Comparison of ENCODE assay signal across 19 cellular contexts in the genomic region with DNA sequence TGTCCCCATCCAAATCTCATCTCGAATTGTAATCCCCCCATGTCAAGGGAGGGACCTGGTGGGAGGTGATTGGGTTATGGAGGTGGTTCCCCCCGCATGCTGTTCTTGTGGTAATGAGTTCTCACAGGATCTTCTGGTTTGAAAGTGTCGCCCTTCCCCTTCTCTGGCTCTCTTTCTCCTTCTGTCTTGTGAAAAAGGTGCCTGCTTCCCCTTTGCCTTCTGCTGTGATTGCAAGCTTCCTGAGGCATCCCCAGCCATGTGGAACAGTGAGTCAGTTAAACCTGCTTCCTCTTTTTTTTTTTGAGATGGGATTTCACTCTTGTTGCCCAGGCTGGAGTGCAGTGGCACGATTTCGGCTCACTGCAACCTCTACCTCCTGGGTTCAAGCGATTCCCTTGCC.
A peak's percentile ranks its signal among the peaks of the same experiment; 100 is the strongest.
DNase-seq lines count a peak whose midpoint lies in the region; ATAC-seq lines count a peak whose summit lies in the region.
"Had no signal": no experiment of that assay in that cellular context is flagged by ENCODE, and none has a peak within 500 bp of the region (broad histone marks: within the 10 kb centered on the region; RNA-seq: fewer than 3 reads in every experiment).

No MANE protein-coding gene starts in this region.

- no peak for ATAC-seq in HG03442 (IDR thresholded peaks at IDR 0.05; ENCODE audit: unreplicated experiment)
- no peak for ATAC-seq in HG02571 (IDR thresholded peaks at IDR 0.05; ENCODE audit: unreplicated experiment)
- ATAC-seq: right lobe of liver, Right ventricle myocardium inferior had no signal

- no peaks in the 10 kb centered on the region for H4K20me1 ChIP-seq in BLaER1

- peak overlapping the region; percentile 30; the same call in 1 of the 2 replicates for H3K27ac ChIP-seq in BLaER1
- H3K27ac ChIP-seq: cardiac muscle cell, right lobe of liver, upper lobe of left lung had no signal

- H3K27me3 Mint-ChIP-seq in immature natural killer cell (ENCODE audit: low read depth in 3 of 3): peaks cover 0 to 2% (median 0%) of the 10 kb centered on the region in 3 donors

- H3K4me1 ChIP-seq in BLaER1: peaks cover 12% of the 10 kb centered on the region
- H3K4me1 ChIP-seq: upper lobe of left lung had no signal

- H3K4me1 Mint-ChIP-seq in immature natural killer cell: peaks cover 23 to 39% of the 10 kb centered on the region in 2 donors

- no peak overlapping the region for H3K4me3 ChIP-seq in BLaER1
- H3K4me3 ChIP-seq: cardiac muscle cell, right lobe of liver, upper lobe of left lung had no signal

- in situ Hi-C loops in KBM-7 (cut with MboI; ENCODE audit: low pct_unique_long_range_greater_than_20kb, low sequenced_read_pairs): no loop called here

- no peak overlapping the region for H3K9ac ChIP-seq in BLaER1

- H3K4me2 ChIP-seq in BLaER1: peak overlapping the region; percentile 44

- no peaks in the 10 kb centered on the region for H3K27me3 ChIP-seq in BLaER1
- H3K27me3 ChIP-seq: cardiac muscle cell, right lobe of liver, upper lobe of left lung had no signal

- DNase-seq in KBM-7 (peak; percentile 90), OCI-M1 (lab: John Stamatoyannopoulos, UW) (peak; percentile 62), immature natural killer cell (no peak), LoVo (ENCODE audit: low spot score) (no peak)
- no peak for DNase-seq in stimulated activated CD4-positive, alpha-beta T cell treated with anti-CD3 and anti-CD28 coated beads, Interleukin-2, amount 100 ng/mL, for 24 hours
- DNase-seq: activated CD4-positive, CD25-positive, alpha-beta regulatory T cell treated with anti-CD3 and anti-CD28 coated beads, Interleukin-2, amount 50 U/mL, for 72 hours; activated CD8-positive, alpha-beta memory T cell treated with anti-CD3 and anti-CD28 coated beads for 24 hours; H7; NCI-H1105 treated with DMSO at 0.1 percent for 48 hours; NCI-H82; occipital lobe; right lobe of liver; upper lobe of left lung had no signal

- H3K27ac Mint-ChIP-seq in immature natural killer cell: peak overlapping the region in 4 of 6 donors; percentile 30 to 74 (median 50)
- H3K27ac Mint-ChIP-seq: IgD-negative memory B cell had no signal

- H3K36me3 ChIP-seq in BLaER1: peaks cover 9% of the 10 kb centered on the region
- H3K36me3 ChIP-seq: cardiac muscle cell, right lobe of liver, upper lobe of left lung had no signal

- H3K9me3 Mint-ChIP-seq in immature natural killer cell: peaks cover 9 to 18% (median 13%) of the 10 kb centered on the region in 6 donors

- peaks cover 26% of the 10 kb centered on the region for H3K9me3 ChIP-seq in BLaER1

- H3K36me3 Mint-ChIP-seq in immature natural killer cell: peaks cover 24 to 33% (median 24%) of the 10 kb centered on the region in 3 donors

- no peak overlapping the region for H3K4me3 Mint-ChIP-seq in immature natural killer cell

Comparison
In these comparisons a context has a peak if more than half of its experiments do, and no peak if none do; other contexts are left out.
1. DNase-seq: peak in KBM-7 (single experiment) and OCI-M1 (single experiment); none in immature natural killer cell (0 of 3), stimulated activated CD4-positive, alpha-beta T cell treated with anti-CD3 and anti-CD28 coated beads, Interleukin-2, amount 100 ng/mL, for 24 hours (0 of 2) and LoVo (single experiment).